Comparison of ENCODE assay signal across 23 cellular contexts in genomic region chr19:8110931-8111330, GRCh38. TPM values are rescaled to one million over a fixed set of nuclear protein-coding genes. Genes with fewer than 3 reads are reported as not detected.
DNase-seq lines count a peak whose midpoint lies in the region; ATAC-seq and TF ChIP-seq lines count a peak whose summit lies in the region.
"Had no signal": no experiment of that assay in that cellular context is flagged by ENCODE, and none has a peak within 500 bp of the region (broad histone marks: within the 10 kb centered on the region; RNA-seq: fewer than 3 reads in every experiment).

No MANE protein-coding gene starts in this region.

- H3K36me3 ChIP-seq in lower lobe of right lung: no peaks in the 10 kb centered on the region
- H3K36me3 ChIP-seq: BE2C; BLaER1 treated with 17β-estradiol and CSF1 and Interleukin-3, amounts not matched to agents 10 nM and 100 nM; HAP-1 had no signal

- H3K4me1 Mint-ChIP-seq in stimulated activated naive B cell treated with anti-CD40 and anti-IgM and Interleukin-4, amounts not matched to agents 10 μg/mL and 1 μg/mL and 100 μg/mL, for 72 hours: no peaks in the 10 kb centered on the region
- H3K4me1 Mint-ChIP-seq: CD14-positive monocyte; CD8-positive, alpha-beta memory T cell had no signal

- no peaks in the 10 kb centered on the region for H3K9me3 ChIP-seq in lower lobe of right lung
- H3K9me3 ChIP-seq: BE2C, HAP-1 had no signal

- no peaks in the 10 kb centered on the region for H3K36me3 Mint-ChIP-seq in stimulated activated naive B cell treated with anti-CD40 and anti-IgM and Interleukin-4, amounts not matched to agents 10 μg/mL and 1 μg/mL and 100 μg/mL, for 72 hours
- H3K36me3 Mint-ChIP-seq: CD14-positive monocyte; CD8-positive, alpha-beta memory T cell had no signal

- DNase-seq in activated effector memory CD4-positive, alpha-beta T cell treated with anti-CD3 and anti-CD28 coated beads, Interleukin-2, amount 50 U/mL, for 16 hours: peak; percentile 47
- DNase-seq in activated effector memory CD4-positive, alpha-beta T cell treated with Interleukin-2 at 50 U/mL for 16 hours: no peak
- DNase-seq in AG20443 (ENCODE audit: low spot score) (peak; percentile 10), lower lobe of right lung (peak; percentile 45), posterior vena cava (ENCODE audit: low spot score) (peak; percentile 66)
- no peak for DNase-seq in stimulated activated naive B cell treated with anti-CD40 and anti-IgM and Interleukin-4, amounts not matched to agents 10 μg/mL and 1 μg/mL and 100 μg/mL, for 72 hours
- DNase-seq: AML-193; BE2C; CD4-positive, alpha-beta T cell; CD8-positive, alpha-beta memory T cell; DMS 273 treated with DMSO at 0.1 percent for 48 hours; DMS79; EL; GDM1; GOT3; HFFc6 had no signal

- H3K27ac ChIP-seq in lower lobe of right lung: no peak overlapping the region
- H3K27ac ChIP-seq: 22Rv1; BLaER1 treated with 17β-estradiol and CSF1 and Interleukin-3, amounts not matched to agents 10 nM and 100 nM had no signal

- ATAC-seq in lower lobe of right lung: no peak
- no peak for ATAC-seq in GM21786 (IDR thresholded peaks at IDR 0.05; ENCODE audit: unreplicated experiment)
- no peak for ATAC-seq in stimulated activated naive B cell treated with anti-CD40 and anti-IgM and Interleukin-4, amounts not matched to agents 10 μg/mL and 1 μg/mL and 100 μg/mL, for 72 hours (replicated peaks)
- ATAC-seq in HG03135 (IDR thresholded peaks at IDR 0.05; ENCODE audit: unreplicated experiment): no peak
- ATAC-seq: GM12878 had no signal

- peaks cover 27 to 28% of the 10 kb centered on the region in 2 donors for H3K27me3 Mint-ChIP-seq in stimulated activated naive B cell treated with anti-CD40 and anti-IgM and Interleukin-4, amounts not matched to agents 10 μg/mL and 1 μg/mL and 100 μg/mL, for 72 hours

- intact Hi-C loops in lower lobe of right lung (cut with DNase I): no loop called here
- intact Hi-C loops in posterior vena cava (cut with DNase I): no loop called here

- H3K4me3 ChIP-seq in lower lobe of right lung: no peak overlapping the region
- H3K4me3 ChIP-seq: BLaER1 treated with 17β-estradiol and CSF1 and Interleukin-3, amounts not matched to agents 10 nM and 100 nM; GM12878; HAP-1 had no signal

- no peak overlapping the region for H3K27ac Mint-ChIP-seq in stimulated activated naive B cell treated with anti-CD40 and anti-IgM and Interleukin-4, amounts not matched to agents 10 μg/mL and 1 μg/mL and 100 μg/mL, for 72 hours
- H3K27ac Mint-ChIP-seq: CD14-positive monocyte; CD4-positive, alpha-beta T cell; CD8-positive, alpha-beta memory T cell; HFFc6 had no signal

- no peak overlapping the region for H3K4me3 Mint-ChIP-seq in stimulated activated naive B cell treated with anti-CD40 and anti-IgM and Interleukin-4, amounts not matched to agents 10 μg/mL and 1 μg/mL and 100 μg/mL, for 72 hours
- H3K4me3 Mint-ChIP-seq: CD14-positive monocyte; CD4-positive, alpha-beta T cell; CD8-positive, alpha-beta memory T cell; HFFc6 had no signal

- no peak for TF ChIP-seq CTCF in lower lobe of right lung (IDR thresholded peaks at IDR 0.05)

- H3K27me3 ChIP-seq in lower lobe of right lung (ENCODE audit: low read depth): no peaks in the 10 kb centered on the region
- H3K27me3 ChIP-seq: BE2C; BLaER1 treated with 17β-estradiol and CSF1 and Interleukin-3, amounts not matched to agents 10 nM and 100 nM had no signal

- no peaks in the 10 kb centered on the region for H3K9me3 Mint-ChIP-seq in stimulated activated naive B cell treated with anti-CD40 and anti-IgM and Interleukin-4, amounts not matched to agents 10 μg/mL and 1 μg/mL and 100 μg/mL, for 72 hours
- H3K9me3 Mint-ChIP-seq: CD4-positive, alpha-beta T cell; HFFc6 had no signal

- no peaks in the 10 kb centered on the region for H3K4me1 ChIP-seq in lower lobe of right lung
- H3K4me1 ChIP-seq: BE2C, HAP-1 had no signal

RNA-seq across cellular contexts. Expression of gene FBN3, which starts 38.5 kb away (rescaled TPM):
- total RNA-seq in lower lobe of right lung: 7.0 TPM
- not detected for total RNA-seq in posterior vena cava
- total RNA-seq: CD4-positive, alpha-beta T cell; CD8-positive, alpha-beta memory T cell; HFFc6 had no signal

RNA-seq across cellular contexts. Expression of gene CCL25, which starts 58.4 kb away (rescaled TPM):
- total RNA-seq in lower lobe of right lung (not detected), posterior vena cava (not detected)
- total RNA-seq: CD4-positive, alpha-beta T cell; CD8-positive, alpha-beta memory T cell; HFFc6 had no signal

Comparison
In these comparisons a context has a peak if more than half of its experiments do, and no peak if none do; other contexts are left out.
1. DNase-seq: peak in activated effector memory CD4-positive, alpha-beta T cell treated with anti-CD3 and anti-CD28 coated beads, Interleukin-2, amount 50 U/mL, for 16 hours (single experiment), AG20443 (single experiment), lower lobe of right lung (single experiment) and posterior vena cava (single experiment); none in activated effector memory CD4-positive, alpha-beta T cell treated with Interleukin-2 at 50 U/mL for 16 hours (single experiment) and stimulated activated naive B cell treated with anti-CD40 and anti-IgM and Interleukin-4, amounts not matched to agents 10 μg/mL and 1 μg/mL and 100 μg/mL, for 72 hours (single experiment).